Comparison of ENCODE assay signal across 23 cellular contexts in genomic region chr12:70732287-70732686, GRCh38.
"Had no signal": no experiment of that assay in that cellular context is flagged by ENCODE, and none has a peak within 500 bp of the region (broad histone marks: within the 10 kb centered on the region; RNA-seq: fewer than 3 reads in every experiment).

No MANE protein-coding gene starts in this region.

- H3K36me3 Mint-ChIP-seq: activated naive CD8-positive, alpha-beta T cell treated with anti-CD3 and anti-CD28 coated beads, Interleukin-2, amount 10 ng/mL, durations not matched to agents 7 days and 5 days; natural killer cell treated with Interleukin-12 subunit alpha and Interleukin-12 subunit beta and Interleukin-15 and Interleukin-18, amount 100 ng/mL, for 72 hours had no signal

- DNase-seq: activated CD4-positive, alpha-beta memory T cell treated with anti-CD3 and anti-CD28 coated beads, Interleukin-2, amount 10 ng/mL, durations not matched to agents 7 days and 5 days; activated CD4-positive, alpha-beta T cell treated with anti-CD3 and anti-CD28 coated beads for 48 hours; activated effector memory CD4-positive, alpha-beta T cell treated with Interleukin-2 at 50 U/mL for 16 hours; activated naive CD4-positive, alpha-beta T cell treated with anti-CD3 and anti-CD28 coated beads for 36 hours; activated naive CD8-positive, alpha-beta T cell treated with anti-CD3 and anti-CD28 coated beads, Interleukin-2, amount 10 ng/mL, durations not matched to agents 7 days and 5 days; activated T-cell treated with anti-CD3 and anti-CD28 coated beads, Interleukin-2, amount 50 U/mL, for 72 hours; amniotic stem cell; colonic mucosa; effector memory CD8-positive, alpha-beta T cell; hippocampal formation; left ventricle myocardium inferior; mammary epithelial cell; ovary; psoas muscle; spleen; stimulated activated CD4-positive, alpha-beta T cell treated with anti-CD3 and anti-CD28 coated beads, Interleukin-4, amount 100 ng/mL, for 1 hour; stimulated activated naive CD4-positive, alpha-beta T cell treated with Interleukin-2 at 50 U/mL for 16 hours; upper lobe of left lung had no signal

- H3K9me3 Mint-ChIP-seq: activated CD4-positive, alpha-beta memory T cell treated with anti-CD3 and anti-CD28 coated beads, Interleukin-2, amount 10 ng/mL, durations not matched to agents 7 days and 5 days; activated naive CD4-positive, alpha-beta T cell treated with anti-CD3 and anti-CD28 coated beads for 36 hours; activated naive CD8-positive, alpha-beta T cell treated with anti-CD3 and anti-CD28 coated beads, Interleukin-2, amount 10 ng/mL, durations not matched to agents 7 days and 5 days; effector memory CD8-positive, alpha-beta T cell; natural killer cell treated with Interleukin-12 subunit alpha and Interleukin-12 subunit beta and Interleukin-15 and Interleukin-18, amount 100 ng/mL, for 72 hours had no signal

- H3K4me3 ChIP-seq: colonic mucosa, dorsolateral prefrontal cortex, esophagus muscularis mucosa, left ventricle myocardium inferior, ovary, psoas muscle, right atrium auricular region, spleen, thoracic aorta, upper lobe of left lung had no signal

- H3K27ac Mint-ChIP-seq: activated CD4-positive, alpha-beta memory T cell treated with anti-CD3 and anti-CD28 coated beads, Interleukin-2, amount 10 ng/mL, durations not matched to agents 7 days and 5 days; activated naive CD4-positive, alpha-beta T cell treated with anti-CD3 and anti-CD28 coated beads for 36 hours; activated naive CD8-positive, alpha-beta T cell treated with anti-CD3 and anti-CD28 coated beads, Interleukin-2, amount 10 ng/mL, durations not matched to agents 7 days and 5 days; activated T-cell treated with anti-CD3 and anti-CD28 coated beads, Interleukin-2, amount 50 U/mL, for 72 hours; effector memory CD8-positive, alpha-beta T cell; natural killer cell treated with Interleukin-12 subunit alpha and Interleukin-12 subunit beta and Interleukin-15 and Interleukin-18, amount 100 ng/mL, for 72 hours had no signal

- H3K4me3 Mint-ChIP-seq: activated CD4-positive, alpha-beta memory T cell treated with anti-CD3 and anti-CD28 coated beads, Interleukin-2, amount 10 ng/mL, durations not matched to agents 7 days and 5 days; activated naive CD4-positive, alpha-beta T cell treated with anti-CD3 and anti-CD28 coated beads for 36 hours; activated naive CD8-positive, alpha-beta T cell treated with anti-CD3 and anti-CD28 coated beads, Interleukin-2, amount 10 ng/mL, durations not matched to agents 7 days and 5 days; activated T-cell treated with anti-CD3 and anti-CD28 coated beads, Interleukin-2, amount 50 U/mL, for 72 hours; effector memory CD8-positive, alpha-beta T cell; natural killer cell treated with Interleukin-12 subunit alpha and Interleukin-12 subunit beta and Interleukin-15 and Interleukin-18, amount 100 ng/mL, for 72 hours had no signal

- H3K36me3 ChIP-seq: colonic mucosa, esophagus muscularis mucosa, left ventricle myocardium inferior, ovary, right atrium auricular region, spleen, thoracic aorta, upper lobe of left lung had no signal

- H3K4me1 Mint-ChIP-seq: activated CD4-positive, alpha-beta memory T cell treated with anti-CD3 and anti-CD28 coated beads, Interleukin-2, amount 10 ng/mL, durations not matched to agents 7 days and 5 days; activated naive CD8-positive, alpha-beta T cell treated with anti-CD3 and anti-CD28 coated beads, Interleukin-2, amount 10 ng/mL, durations not matched to agents 7 days and 5 days had no signal

- H3K27ac ChIP-seq: colonic mucosa, dorsolateral prefrontal cortex, esophagus muscularis mucosa, left ventricle myocardium inferior, ovary, psoas muscle, right atrium auricular region, spleen, thoracic aorta, upper lobe of left lung had no signal

- H3K4me1 ChIP-seq: colonic mucosa, esophagus muscularis mucosa, left ventricle myocardium inferior, psoas muscle, right atrium auricular region, spleen, upper lobe of left lung had no signal

- H3K27me3 Mint-ChIP-seq: activated CD4-positive, alpha-beta memory T cell treated with anti-CD3 and anti-CD28 coated beads, Interleukin-2, amount 10 ng/mL, durations not matched to agents 7 days and 5 days; activated naive CD8-positive, alpha-beta T cell treated with anti-CD3 and anti-CD28 coated beads, Interleukin-2, amount 10 ng/mL, durations not matched to agents 7 days and 5 days had no signal

- H3K9me3 ChIP-seq: colonic mucosa, esophagus muscularis mucosa, left ventricle myocardium inferior, ovary, psoas muscle, right atrium auricular region, spleen, thoracic aorta, upper lobe of left lung had no signal

- H3K27me3 ChIP-seq: colonic mucosa, dorsolateral prefrontal cortex, ovary, right atrium auricular region, spleen, upper lobe of left lung had no signal
